Comparison of ENCODE assay signal across 24 cellular contexts in the genomic region with DNA sequence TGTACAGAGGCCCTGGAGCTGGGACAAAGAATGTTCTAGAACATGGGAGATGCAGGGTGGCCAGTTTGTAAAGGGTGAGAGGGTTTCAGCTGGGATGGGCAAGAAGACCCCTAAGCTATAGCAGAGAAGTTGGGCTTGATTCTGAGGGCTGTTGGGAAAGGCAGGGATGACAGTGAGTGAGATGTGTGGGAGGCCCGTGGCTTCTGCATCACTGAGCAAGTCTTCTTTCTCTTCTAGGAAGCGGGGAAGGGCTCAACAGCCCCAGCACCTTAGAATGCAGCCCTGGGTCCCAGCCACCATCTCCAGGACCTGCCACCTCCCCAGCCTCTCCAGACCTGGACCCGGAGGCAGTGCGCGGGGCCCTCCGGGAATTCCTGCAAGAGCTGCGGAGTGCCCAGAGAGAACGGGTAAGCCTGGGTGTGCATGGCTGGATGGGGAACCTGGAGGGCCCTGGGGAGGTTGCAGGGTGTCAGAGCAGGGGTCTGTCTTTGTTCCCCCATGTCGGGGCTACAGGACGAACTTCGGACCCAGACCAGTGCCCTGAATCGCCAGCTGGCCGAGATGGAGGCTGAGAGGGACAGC. TPM values are rescaled to one million over a fixed set of nuclear protein-coding genes. Genes with fewer than 3 reads are reported as not detected.
A peak's percentile ranks its signal among the peaks of the same experiment; 100 is the strongest.
DNase-seq lines count a peak whose midpoint lies in the region; ATAC-seq and TF ChIP-seq lines count a peak whose summit lies in the region.
"Had no signal": no experiment of that assay in that cellular context is flagged by ENCODE, and none has a peak within 500 bp of the region (broad histone marks: within the 10 kb centered on the region; RNA-seq: fewer than 3 reads in every experiment).

No MANE protein-coding gene starts in this region.

- CTCF ChIA-PET in activated naive CD4-positive, alpha-beta T cell treated with anti-CD3 and anti-CD28 coated beads, Interleukin-2, amount 10 ng/mL, durations not matched to agents 7 days and 5 days (lab: Charles Lee) = interaction anchor here (0.7 to 1.4 kb wide), 2 partner anchors 15 to 27 kb away, joined by 3 read pairs; no protein-coding TSS in a partner anchor

- ATAC-seq in activated naive CD4-positive, alpha-beta T cell treated with anti-CD3 and anti-CD28 coated beads, Interleukin-2, amount 50 U/mL, for 72 hours = no peak
- no peak for ATAC-seq in effector memory CD8-positive, alpha-beta T cell (replicated peaks)
- ATAC-seq: Panc1 had no signal

- no peaks in the 10 kb centered on the region for H3F3A ChIP-seq in smooth muscle cell (ENCODE audit: low read depth)

- no peak for TF ChIP-seq CTCF in smooth muscle cell (IDR thresholded peaks at IDR 0.05; ENCODE audit: borderline replicate concordance, insufficient read depth, poor library complexity, severe bottlenecking)

- no peaks in the 10 kb centered on the region for H3K4me1 ChIP-seq in smooth muscle cell (ENCODE audit: low read depth)
- H3K4me1 ChIP-seq: HAP-1 had no signal

- H3K36me3 ChIP-seq in smooth muscle cell (ENCODE audit: low read depth) = no peaks in the 10 kb centered on the region

- H3K27me3 Mint-ChIP-seq in activated naive CD4-positive, alpha-beta T cell treated with anti-CD3 and anti-CD28 coated beads, Interleukin-2, amount 10 ng/mL, durations not matched to agents 7 days and 5 days = no peaks in the 10 kb centered on the region
- H3K27me3 Mint-ChIP-seq in effector memory CD8-positive, alpha-beta T cell = no peaks in the 10 kb centered on the region
- H3K27me3 Mint-ChIP-seq: CD4-positive, alpha-beta memory T cell had no signal

- H4K20me1 ChIP-seq in smooth muscle cell (ENCODE audit: low read depth) = no peaks in the 10 kb centered on the region

- 87% methylated on average over 13 of the region's 13 CpGs for WGBS in smooth muscle cell (ENCODE audit: low lambda C conversion rate)

- H3K4me3 Mint-ChIP-seq in activated naive CD4-positive, alpha-beta T cell treated with anti-CD3 and anti-CD28 coated beads, Interleukin-2, amount 10 ng/mL, durations not matched to agents 7 days and 5 days = no peak overlapping the region
- H3K4me3 Mint-ChIP-seq in effector memory CD8-positive, alpha-beta T cell = no peak overlapping the region
- H3K4me3 Mint-ChIP-seq: CD4-positive, alpha-beta memory T cell had no signal

- H3K27me3 ChIP-seq in smooth muscle cell (ENCODE audit: low read depth) = no peaks in the 10 kb centered on the region
- H3K27me3 ChIP-seq: BLaER1 had no signal

- H3K4me2 ChIP-seq in smooth muscle cell = peak overlapping the region; percentile 36
- H3K4me2 ChIP-seq: BLaER1 had no signal

- peaks cover 9% of the 10 kb centered on the region for H3K4me1 Mint-ChIP-seq in activated naive CD4-positive, alpha-beta T cell treated with anti-CD3 and anti-CD28 coated beads, Interleukin-2, amount 10 ng/mL, durations not matched to agents 7 days and 5 days
- H3K4me1 Mint-ChIP-seq in effector memory CD8-positive, alpha-beta T cell (ENCODE audit: low read depth in 2 of 2) = peaks cover 8 to 9% of the 10 kb centered on the region in 2 donors

- no peak overlapping the region for H3K27ac ChIP-seq in smooth muscle cell (ENCODE audit: low read depth)
- H3K27ac ChIP-seq: BLaER1, GM23248, RWPE1 had no signal

- H3K9ac ChIP-seq in smooth muscle cell (ENCODE audit: low read depth) = no peak overlapping the region
- H3K9ac ChIP-seq: BLaER1, GM23248 had no signal

- no peak for DNase-seq in activated naive CD4-positive, alpha-beta T cell treated with anti-CD3 and anti-CD28 coated beads, Interleukin-2, amount 50 U/mL, for 72 hours (ENCODE audit: low spot score in 2 of 2)
- DNase-seq in activated naive CD4-positive, alpha-beta T cell treated with anti-CD3 and anti-CD28 coated beads, Interleukin-2, amount 10 ng/mL, durations not matched to agents 7 days and 5 days = no peak
- DNase-seq in effector memory CD8-positive, alpha-beta T cell = no peak
- DNase-seq in smooth muscle cell (lab: John Stamatoyannopoulos, UW; ENCODE audit: unreplicated experiment) (no peak), NCI-H524 (lab: John Stamatoyannopoulos, UW) (no peak), SW 1271 (lab: John Stamatoyannopoulos, UW) (no peak), NCI-H2107 treated with DMSO at 0.1 percent for 48 hours (lab: John Stamatoyannopoulos, UW; ENCODE audit: unreplicated experiment) (no peak)
- DNase-seq: CD4-positive, alpha-beta memory T cell; COR-L47; DMS53; GM23248; KG1; MM.1S; NCI-H1417; NCI-H1694; NCI-H2029 treated with DMSO at 0.1 percent for 48 hours; NCI-H2227 treated with DMSO at 0.1 percent for 48 hours; NCI-H69; SHP77 had no signal

- no peaks in the 10 kb centered on the region for H3K79me2 ChIP-seq in smooth muscle cell (ENCODE audit: low read depth)

- no peaks in the 10 kb centered on the region for H3K36me3 Mint-ChIP-seq in activated naive CD4-positive, alpha-beta T cell treated with anti-CD3 and anti-CD28 coated beads, Interleukin-2, amount 50 U/mL, for 72 hours
- H3K36me3 Mint-ChIP-seq in activated naive CD4-positive, alpha-beta T cell treated with anti-CD3 and anti-CD28 coated beads, Interleukin-2, amount 10 ng/mL, durations not matched to agents 7 days and 5 days = no peaks in the 10 kb centered on the region
- peaks cover 14% of the 10 kb centered on the region for H3K36me3 Mint-ChIP-seq in effector memory CD8-positive, alpha-beta T cell (ENCODE audit: insufficient read depth)

- no peaks in the 10 kb centered on the region for H3K9me3 Mint-ChIP-seq in activated naive CD4-positive, alpha-beta T cell treated with anti-CD3 and anti-CD28 coated beads, Interleukin-2, amount 50 U/mL, for 72 hours
- H3K9me3 Mint-ChIP-seq in activated naive CD4-positive, alpha-beta T cell treated with anti-CD3 and anti-CD28 coated beads, Interleukin-2, amount 10 ng/mL, durations not matched to agents 7 days and 5 days = no peaks in the 10 kb centered on the region
- no peaks in the 10 kb centered on the region for H3K9me3 Mint-ChIP-seq in effector memory CD8-positive, alpha-beta T cell
- H3K9me3 Mint-ChIP-seq: CD4-positive, alpha-beta memory T cell had no signal

- H3K27ac Mint-ChIP-seq in activated naive CD4-positive, alpha-beta T cell treated with anti-CD3 and anti-CD28 coated beads, Interleukin-2, amount 50 U/mL, for 72 hours = peak overlapping the region; percentile 54 to 75
- H3K27ac Mint-ChIP-seq in activated naive CD4-positive, alpha-beta T cell treated with anti-CD3 and anti-CD28 coated beads, Interleukin-2, amount 10 ng/mL, durations not matched to agents 7 days and 5 days = no peak overlapping the region
- peak overlapping the region; percentile 15 to 65 for H3K27ac Mint-ChIP-seq in effector memory CD8-positive, alpha-beta T cell

- no peak overlapping the region for H2AFZ ChIP-seq in smooth muscle cell (ENCODE audit: low read depth)
- H2AFZ ChIP-seq: GM23248 had no signal

- H3K4me3 ChIP-seq in smooth muscle cell = no peak overlapping the region
- H3K4me3 ChIP-seq: BLaER1, GM23248, HAP-1 had no signal

- H3K9me3 ChIP-seq in smooth muscle cell (replicated peaks; ENCODE audit: low read depth) = no peaks in the 10 kb centered on the region
- H3K9me3 ChIP-seq: BLaER1, HAP-1 had no signal

RNA-seq across cellular contexts. Expression of a gene that starts 14.8 kb away (rescaled TPM):
- under 1 TPM in 1 of 2 donors, not detected in 1; 0.37 TPM for total RNA-seq in activated naive CD4-positive, alpha-beta T cell treated with anti-CD3 and anti-CD28 coated beads, Interleukin-2, amount 50 U/mL, for 72 hours
- 307 and 325 TPM in 2 replicates for total RNA-seq in smooth muscle cell
- polyA plus RNA-seq in smooth muscle cell = 858 and 885 TPM in 2 replicates
- total RNA-seq: A172; CD4-positive, alpha-beta memory T cell had no signal
- polyA plus RNA-seq: CD4-positive, alpha-beta memory T cell had no signal

RNA-seq across cellular contexts. Expression of a gene that starts 43.8 kb away (rescaled TPM):
- 10 to 100 TPM; 28.4 to 35.5 TPM for total RNA-seq in activated naive CD4-positive, alpha-beta T cell treated with anti-CD3 and anti-CD28 coated beads, Interleukin-2, amount 50 U/mL, for 72 hours
- 7.8 and 24.0 TPM in 2 replicates for total RNA-seq in smooth muscle cell
- polyA plus RNA-seq in smooth muscle cell = 19.7 and 21.4 TPM in 2 replicates

RNA-seq across cellular contexts. Expression of a gene that starts 46.2 kb away (rescaled TPM):
- 10 to 100 TPM; 13.9 to 24.7 TPM for total RNA-seq in activated naive CD4-positive, alpha-beta T cell treated with anti-CD3 and anti-CD28 coated beads, Interleukin-2, amount 50 U/mL, for 72 hours
- total RNA-seq in smooth muscle cell = 16.0 and 27.7 TPM in 2 replicates
- 42.3 and 64.3 TPM in 2 replicates for polyA plus RNA-seq in smooth muscle cell

Comparison
In these comparisons a context has a peak if more than half of its experiments do, and no peak if none do; other contexts are left out.
1. RNA of a gene that starts 14.8 kb away (total RNA-seq): 307 to 325 TPM in smooth muscle cell; 0.37 TPM in activated naive CD4-positive, alpha-beta T cell treated with anti-CD3 and anti-CD28 coated beads, Interleukin-2, amount 50 U/mL, for 72 hours; every median in the first group is over 100 times any median in the second.